Comparison of ENCODE assay signal across 8 cellular contexts in the genomic region with DNA sequence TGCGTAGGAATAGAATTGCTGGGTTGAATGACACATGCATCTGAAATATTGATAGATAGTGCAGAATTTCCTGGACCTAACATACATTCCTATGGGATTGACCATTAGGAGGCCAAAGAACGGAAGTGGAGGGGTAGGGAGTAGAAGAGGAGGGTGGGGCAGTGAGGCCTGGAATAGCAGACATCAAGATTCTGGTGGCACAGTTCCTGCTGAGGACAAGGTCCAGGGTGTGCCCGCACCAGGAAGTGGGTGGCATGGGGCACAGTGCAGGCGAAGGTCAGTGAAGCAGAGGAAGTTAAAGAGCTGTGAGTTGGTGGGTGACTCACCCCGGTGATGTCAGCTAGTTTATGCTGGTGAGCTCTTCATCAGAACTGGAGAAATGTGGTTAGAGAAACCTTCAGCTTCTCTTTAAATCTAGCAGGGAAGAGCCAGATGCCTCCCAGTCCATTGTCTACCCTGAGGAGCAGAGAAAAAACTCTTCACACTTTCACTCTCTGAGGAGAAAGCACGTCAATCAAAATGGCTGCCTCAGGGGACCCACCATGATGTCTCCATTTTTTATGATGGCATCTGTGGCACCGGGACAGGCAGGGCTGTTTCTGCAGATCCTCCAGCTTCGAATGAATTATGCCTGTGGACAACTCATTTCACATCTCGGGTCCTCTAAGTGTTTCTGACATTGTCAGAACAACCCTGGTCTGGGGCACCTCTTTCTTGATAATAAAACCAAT. TPM values are rescaled to one million over a fixed set of nuclear protein-coding genes. Genes with fewer than 3 reads are reported as not detected.
DNase-seq lines count a peak whose midpoint lies in the region; ATAC-seq and TF ChIP-seq lines count a peak whose summit lies in the region.

No MANE protein-coding gene starts in this region.

- no peaks in the 10 kb centered on the region for H3K27me3 ChIP-seq in mucosa of rectum (ENCODE audit: control insufficient read depth in 2 of 2, insufficient read depth in 2 of 2, low read length in 2 of 2)

- H3K9me3 ChIP-seq in mucosa of rectum (ENCODE audit: control insufficient read depth in 2 of 2, low read length in 2 of 2), result no peaks in the 10 kb centered on the region

- intact Hi-C loops in activated B cell treated with CpG ODN at 0.5 μM for 24 hours (cut with micrococcal nuclease), result no loop called here

- no peak overlapping the region for H3K4me3 ChIP-seq in mucosa of rectum (ENCODE audit: low read length in 2 of 2)

- CTCF ChIA-PET in activated B cell treated with CpG ODN at 0.5 μM for 24 hours (lab: Charles Lee), result no interaction called here

- H3K4me1 Mint-ChIP-seq in activated B cell treated with CpG ODN at 0.5 μM for 24 hours, result peaks cover 8% of the 10 kb centered on the region
- H3K4me1 Mint-ChIP-seq in stimulated activated naive CD8-positive, alpha-beta T cell treated with anti-CD3 and anti-CD28 coated beads, Interleukin-15, amount 100 ng/mL, for 72 hours, result peaks cover 97% of the 10 kb centered on the region

- peaks cover 41 to 52% of the 10 kb centered on the region in 2 donors for H3K4me1 ChIP-seq in mucosa of rectum (ENCODE audit: control insufficient read depth in 2 of 2, insufficient read depth in 2 of 2, low read length in 2 of 2)

- peak overlapping the region in 1 of 2 donors; percentile 11 for H3K9ac ChIP-seq in mucosa of rectum (ENCODE audit: low read depth in 1 of 2, low read length in 2 of 2)

- no peak for TF ChIP-seq CTCF in activated B cell treated with CpG ODN at 0.5 μM for 24 hours (IDR thresholded peaks at IDR 0.05)

- H3K36me3 ChIP-seq in mucosa of rectum (ENCODE audit: control insufficient read depth in 2 of 2, insufficient read depth in 2 of 2, low read length in 2 of 2), result no peaks in the 10 kb centered on the region

- no peak overlapping the region for H3K4me3 Mint-ChIP-seq in activated B cell treated with CpG ODN at 0.5 μM for 24 hours
- peak overlapping the region; percentile 20 to 24 for H3K4me3 Mint-ChIP-seq in stimulated activated naive CD8-positive, alpha-beta T cell treated with anti-CD3 and anti-CD28 coated beads, Interleukin-15, amount 100 ng/mL, for 72 hours

- H3K27ac ChIP-seq in mucosa of rectum (ENCODE audit: low read depth in 2 of 2, low read length in 2 of 2), result peak overlapping the region; percentile 78 to 85

- DNase-seq in HS-5 (ENCODE audit: low read depth) (peak; percentile 96), activated B cell treated with CpG ODN at 0.5 μM for 24 hours (no peak), NCI-H128 (lab: John Stamatoyannopoulos, UW; ENCODE audit: unreplicated experiment) (no peak)
- DNase-seq in central memory CD4-positive, alpha-beta T cell, result peak; percentile 41
- DNase-seq in stimulated activated naive CD8-positive, alpha-beta T cell treated with anti-CD3 and anti-CD28 coated beads, Interleukin-15, amount 100 ng/mL, for 72 hours, result peak; percentile 46 to 79

- ATAC-seq in GM18868 (IDR thresholded peaks at IDR 0.05; ENCODE audit: unreplicated experiment), result peak; percentile 88
- peak; percentile 85 for ATAC-seq in activated B cell treated with CpG ODN at 0.5 μM for 24 hours (ENCODE audit: low read depth)
- peak; percentile 95 for ATAC-seq in stimulated activated naive CD8-positive, alpha-beta T cell treated with anti-CD3 and anti-CD28 coated beads, Interleukin-15, amount 100 ng/mL, for 72 hours
- no peak for ATAC-seq in GM19328 (IDR thresholded peaks at IDR 0.05; ENCODE audit: unreplicated experiment)

- POLR2A ChIA-PET in activated B cell treated with CpG ODN at 0.5 μM for 24 hours (lab: Charles Lee), result no interaction called here

- H3K27me3 Mint-ChIP-seq in activated B cell treated with CpG ODN at 0.5 μM for 24 hours, result peaks cover 49% of the 10 kb centered on the region
- no peaks in the 10 kb centered on the region for H3K27me3 Mint-ChIP-seq in stimulated activated naive CD8-positive, alpha-beta T cell treated with anti-CD3 and anti-CD28 coated beads, Interleukin-15, amount 100 ng/mL, for 72 hours

- H3K27ac Mint-ChIP-seq in activated B cell treated with CpG ODN at 0.5 μM for 24 hours, result no peak overlapping the region
- H3K27ac Mint-ChIP-seq in stimulated activated naive CD8-positive, alpha-beta T cell treated with anti-CD3 and anti-CD28 coated beads, Interleukin-15, amount 100 ng/mL, for 72 hours, result peak overlapping the region; percentile 89 to 93

- H3K9me3 Mint-ChIP-seq in activated B cell treated with CpG ODN at 0.5 μM for 24 hours, result no peaks in the 10 kb centered on the region
- peaks cover 0 to 2% of the 10 kb centered on the region in 2 donors for H3K9me3 Mint-ChIP-seq in stimulated activated naive CD8-positive, alpha-beta T cell treated with anti-CD3 and anti-CD28 coated beads, Interleukin-15, amount 100 ng/mL, for 72 hours

- H3K36me3 Mint-ChIP-seq in activated B cell treated with CpG ODN at 0.5 μM for 24 hours (ENCODE audit: low read depth), result no peaks in the 10 kb centered on the region

RNA-seq across cellular contexts. Expression of gene CTLA4, which starts 55.9 kb away (rescaled TPM):
- 0.54 and 0.55 TPM in 2 replicates for total RNA-seq in activated B cell treated with CpG ODN at 0.5 μM for 24 hours

Comparison
In these comparisons a context has a peak if more than half of its experiments do, and no peak if none do; other contexts are left out.
1. DNase-seq: peak in HS-5 (single experiment), central memory CD4-positive, alpha-beta T cell (single experiment) and stimulated activated naive CD8-positive, alpha-beta T cell treated with anti-CD3 and anti-CD28 coated beads, Interleukin-15, amount 100 ng/mL, for 72 hours (2 of 2); none in activated B cell treated with CpG ODN at 0.5 μM for 24 hours (single experiment) and NCI-H128 (single experiment).